ENCODE assay signal across 8 cellular contexts in the genomic region with DNA sequence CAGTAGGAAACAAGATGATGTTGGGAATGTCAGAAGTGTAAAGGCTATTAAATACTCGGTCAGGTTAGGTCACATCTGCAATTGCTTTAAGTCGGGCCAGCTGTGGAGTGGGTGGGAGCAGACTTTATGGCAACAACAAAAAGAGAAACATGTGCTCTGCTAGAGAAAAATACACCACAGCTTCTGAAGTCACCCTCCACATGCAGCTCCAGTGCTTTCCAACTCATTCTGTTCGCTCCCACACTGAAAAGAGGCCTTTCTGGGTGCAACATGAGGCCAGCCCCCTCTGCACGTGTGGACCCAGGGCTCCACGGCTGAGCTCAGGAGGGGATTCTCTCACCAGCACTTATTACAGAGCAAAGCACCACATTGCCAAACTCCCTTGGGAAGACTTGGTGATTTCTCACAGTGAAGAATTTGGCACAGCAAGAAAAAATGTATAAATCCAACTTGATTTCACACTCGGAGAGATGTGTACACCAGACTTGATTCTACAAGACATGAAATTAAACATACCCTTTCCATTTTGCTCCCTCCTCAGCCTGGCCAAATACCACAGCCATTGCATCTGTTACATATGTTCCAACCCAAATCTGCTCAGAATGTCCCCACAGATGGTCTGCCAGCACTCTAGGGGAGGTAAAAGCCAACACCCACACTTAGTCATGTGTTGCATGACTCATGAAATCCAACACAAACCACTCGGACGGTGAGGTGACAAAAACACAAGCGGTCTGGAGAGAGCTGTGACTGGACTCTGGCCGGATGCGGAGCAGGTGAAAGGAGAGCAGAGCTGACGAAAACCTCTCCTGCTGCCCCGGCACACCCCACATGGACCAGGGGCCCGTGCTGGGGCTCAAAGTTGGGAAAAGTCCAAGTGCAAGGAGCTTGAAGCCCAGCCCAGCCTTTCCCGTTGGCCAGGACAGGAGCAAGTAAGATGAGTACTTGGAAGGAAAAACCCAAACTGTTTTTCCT.
DNase-seq lines count a peak whose midpoint lies in the region; ATAC-seq and TF ChIP-seq lines count a peak whose summit lies in the region.

No MANE protein-coding gene starts in this region.

- TF ChIP-seq CTCF in retinal pigment epithelial cell (conservative IDR thresholded peaks at IDR 0.05; ENCODE audit: low read depth, low read length) = no peak

- peak overlapping the region; percentile 78 for H3K27ac ChIP-seq in SJCRH30

- H3K4me1 ChIP-seq in SJCRH30 = peaks cover 23% of the 10 kb centered on the region

- H3K4me3 ChIP-seq in SJCRH30 (no peak overlapping the region), retinal pigment epithelial cell (ENCODE audit: low read length) (no peak overlapping the region)

- no peak for ATAC-seq in GM21367 (IDR thresholded peaks at IDR 0.05; ENCODE audit: unreplicated experiment)
- no peak for ATAC-seq in GM18517 (IDR thresholded peaks at IDR 0.05; ENCODE audit: unreplicated experiment)

- peaks cover 9% of the 10 kb centered on the region; the same call in 1 of the 2 replicates for H3K36me3 ChIP-seq in SJCRH30

- no peaks in the 10 kb centered on the region for H3K27me3 ChIP-seq in SJCRH30

- peak; percentile 86 for DNase-seq in GM03348 (ENCODE audit: low spot score)
- DNase-seq in SJCRH30 = peak; percentile 84 to 91
- DNase-seq in glomerular visceral epithelial cell (ENCODE audit: extremely low spot score) = peak; percentile 97
- DNase-seq in retinal pigment epithelial cell (ENCODE audit: low read depth) = peak; percentile 84
- DNase-seq in stimulated activated CD4-positive, alpha-beta T cell treated with anti-CD3 and anti-CD28 coated beads, Interleukin-1b, Interleukin-23, amount 100 ng/mL, for 48 hours = no peak
- DNase-seq in NCI-H1092 treated with DMSO at 0.1 percent for 48 hours (lab: John Stamatoyannopoulos, UW) = no peak

- no peaks in the 10 kb centered on the region for H3K9me3 ChIP-seq in SJCRH30 (replicated peaks)

Comparison
In these comparisons a context has a peak if more than half of its experiments do, and no peak if none do; other contexts are left out.
1. DNase-seq: peak in GM03348 (single experiment), SJCRH30 (2 of 2), glomerular visceral epithelial cell (single experiment) and retinal pigment epithelial cell (single experiment); none in stimulated activated CD4-positive, alpha-beta T cell treated with anti-CD3 and anti-CD28 coated beads, Interleukin-1b, Interleukin-23, amount 100 ng/mL, for 48 hours (single experiment) and NCI-H1092 treated with DMSO at 0.1 percent for 48 hours (single experiment).